Comparison of ENCODE assay signal across 1 cellular context in the genomic region with DNA sequence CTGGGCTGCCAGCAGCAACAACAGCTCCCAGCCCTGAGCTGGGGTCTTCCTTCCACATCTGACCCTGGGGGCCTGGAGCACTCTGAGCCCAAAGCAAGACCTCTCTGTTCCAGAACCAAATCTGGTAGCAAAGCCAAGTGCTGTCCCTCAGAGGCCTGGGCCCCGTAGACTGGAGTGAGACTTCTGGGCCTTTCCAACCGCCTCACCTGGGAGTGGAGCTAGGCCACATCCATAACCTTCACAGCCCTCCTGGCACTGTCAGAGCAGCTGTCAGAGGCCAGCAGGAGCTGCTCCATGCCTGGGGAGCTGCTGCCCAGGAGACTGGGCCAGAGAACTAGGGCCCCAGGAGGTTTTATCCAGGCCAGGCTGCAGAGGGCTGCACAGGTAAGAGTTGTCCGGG.
TF ChIP-seq lines count a peak whose summit lies in the region.

No MANE protein-coding gene starts in this region.

TF ChIP-seq in HepG2, 621 proteins besides CTCF, POLR2A, EP300 and RAD21 (continued from another document):
- TF ChIP-seq, protein P1, sequence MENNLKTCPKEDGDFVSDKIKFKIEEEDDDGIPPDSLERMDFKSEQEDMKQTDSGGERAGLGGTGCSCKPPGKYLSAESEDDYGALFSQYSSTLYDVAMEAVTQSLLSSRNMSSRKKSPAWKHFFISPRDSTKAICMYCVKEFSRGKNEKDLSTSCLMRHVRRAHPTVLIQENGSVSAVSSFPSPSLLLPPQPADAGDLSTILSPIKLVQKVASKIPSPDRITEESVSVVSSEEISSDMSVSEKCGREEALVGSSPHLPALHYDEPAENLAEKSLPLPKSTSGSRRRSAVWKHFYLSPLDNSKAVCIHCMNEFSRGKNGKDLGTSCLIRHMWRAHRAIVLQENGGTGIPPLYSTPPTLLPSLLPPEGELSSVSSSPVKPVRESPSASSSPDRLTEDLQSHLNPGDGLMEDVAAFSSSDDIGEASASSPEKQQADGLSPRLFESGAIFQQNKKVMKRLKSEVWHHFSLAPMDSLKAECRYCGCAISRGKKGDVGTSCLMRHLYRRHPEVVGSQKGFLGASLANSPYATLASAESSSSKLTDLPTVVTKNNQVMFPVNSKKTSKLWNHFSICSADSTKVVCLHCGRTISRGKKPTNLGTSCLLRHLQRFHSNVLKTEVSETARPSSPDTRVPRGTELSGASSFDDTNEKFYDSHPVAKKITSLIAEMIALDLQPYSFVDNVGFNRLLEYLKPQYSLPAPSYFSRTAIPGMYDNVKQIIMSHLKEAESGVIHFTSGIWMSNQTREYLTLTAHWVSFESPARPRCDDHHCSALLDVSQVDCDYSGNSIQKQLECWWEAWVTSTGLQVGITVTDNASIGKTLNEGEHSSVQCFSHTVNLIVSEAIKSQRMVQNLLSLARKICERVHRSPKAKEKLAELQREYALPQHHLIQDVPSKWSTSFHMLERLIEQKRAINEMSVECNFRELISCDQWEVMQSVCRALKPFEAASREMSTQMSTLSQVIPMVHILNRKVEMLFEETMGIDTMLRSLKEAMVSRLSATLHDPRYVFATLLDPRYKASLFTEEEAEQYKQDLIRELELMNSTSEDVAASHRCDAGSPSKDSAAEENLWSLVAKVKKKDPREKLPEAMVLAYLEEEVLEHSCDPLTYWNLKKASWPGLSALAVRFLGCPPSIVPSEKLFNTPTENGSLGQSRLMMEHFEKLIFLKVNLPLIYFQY (CRISPR knock-in tag; IDR thresholded peaks at IDR 0.05; ENCODE audit: borderline replicate concordance) = no peak
- no peak for TF ChIP-seq ZNF850 (CRISPR knock-in tag; conservative IDR thresholded peaks at IDR 0.05)
- TF ChIP-seq, protein P2, sequence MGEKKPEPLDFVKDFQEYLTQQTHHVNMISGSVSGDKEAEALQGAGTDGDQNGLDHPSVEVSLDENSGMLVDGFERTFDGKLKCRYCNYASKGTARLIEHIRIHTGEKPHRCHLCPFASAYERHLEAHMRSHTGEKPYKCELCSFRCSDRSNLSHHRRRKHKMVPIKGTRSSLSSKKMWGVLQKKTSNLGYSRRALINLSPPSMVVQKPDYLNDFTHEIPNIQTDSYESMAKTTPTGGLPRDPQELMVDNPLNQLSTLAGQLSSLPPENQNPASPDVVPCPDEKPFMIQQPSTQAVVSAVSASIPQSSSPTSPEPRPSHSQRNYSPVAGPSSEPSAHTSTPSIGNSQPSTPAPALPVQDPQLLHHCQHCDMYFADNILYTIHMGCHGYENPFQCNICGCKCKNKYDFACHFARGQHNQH (CRISPR knock-in tag; IDR thresholded peaks at IDR 0.05) = no peak
- TF ChIP-seq ZFP36L1 (CRISPR knock-in tag; IDR thresholded peaks at IDR 0.05) = no peak
- no peak for TF ChIP-seq PCBP2 (optimal IDR thresholded peaks at IDR 0.05; ENCODE audit: low read depth, low read length, poor library complexity, severe bottlenecking)
- TF ChIP-seq CBFB (CRISPR knock-in tag; IDR thresholded peaks at IDR 0.05) = no peak
- no peak for TF ChIP-seq ZNF367 (CRISPR knock-in tag; IDR thresholded peaks at IDR 0.05; ENCODE audit: borderline replicate concordance)
- TF ChIP-seq SP5 (CRISPR knock-in tag; IDR thresholded peaks at IDR 0.05; ENCODE audit: borderline replicate concordance, low read depth) = no peak
- TF ChIP-seq, protein P3, sequence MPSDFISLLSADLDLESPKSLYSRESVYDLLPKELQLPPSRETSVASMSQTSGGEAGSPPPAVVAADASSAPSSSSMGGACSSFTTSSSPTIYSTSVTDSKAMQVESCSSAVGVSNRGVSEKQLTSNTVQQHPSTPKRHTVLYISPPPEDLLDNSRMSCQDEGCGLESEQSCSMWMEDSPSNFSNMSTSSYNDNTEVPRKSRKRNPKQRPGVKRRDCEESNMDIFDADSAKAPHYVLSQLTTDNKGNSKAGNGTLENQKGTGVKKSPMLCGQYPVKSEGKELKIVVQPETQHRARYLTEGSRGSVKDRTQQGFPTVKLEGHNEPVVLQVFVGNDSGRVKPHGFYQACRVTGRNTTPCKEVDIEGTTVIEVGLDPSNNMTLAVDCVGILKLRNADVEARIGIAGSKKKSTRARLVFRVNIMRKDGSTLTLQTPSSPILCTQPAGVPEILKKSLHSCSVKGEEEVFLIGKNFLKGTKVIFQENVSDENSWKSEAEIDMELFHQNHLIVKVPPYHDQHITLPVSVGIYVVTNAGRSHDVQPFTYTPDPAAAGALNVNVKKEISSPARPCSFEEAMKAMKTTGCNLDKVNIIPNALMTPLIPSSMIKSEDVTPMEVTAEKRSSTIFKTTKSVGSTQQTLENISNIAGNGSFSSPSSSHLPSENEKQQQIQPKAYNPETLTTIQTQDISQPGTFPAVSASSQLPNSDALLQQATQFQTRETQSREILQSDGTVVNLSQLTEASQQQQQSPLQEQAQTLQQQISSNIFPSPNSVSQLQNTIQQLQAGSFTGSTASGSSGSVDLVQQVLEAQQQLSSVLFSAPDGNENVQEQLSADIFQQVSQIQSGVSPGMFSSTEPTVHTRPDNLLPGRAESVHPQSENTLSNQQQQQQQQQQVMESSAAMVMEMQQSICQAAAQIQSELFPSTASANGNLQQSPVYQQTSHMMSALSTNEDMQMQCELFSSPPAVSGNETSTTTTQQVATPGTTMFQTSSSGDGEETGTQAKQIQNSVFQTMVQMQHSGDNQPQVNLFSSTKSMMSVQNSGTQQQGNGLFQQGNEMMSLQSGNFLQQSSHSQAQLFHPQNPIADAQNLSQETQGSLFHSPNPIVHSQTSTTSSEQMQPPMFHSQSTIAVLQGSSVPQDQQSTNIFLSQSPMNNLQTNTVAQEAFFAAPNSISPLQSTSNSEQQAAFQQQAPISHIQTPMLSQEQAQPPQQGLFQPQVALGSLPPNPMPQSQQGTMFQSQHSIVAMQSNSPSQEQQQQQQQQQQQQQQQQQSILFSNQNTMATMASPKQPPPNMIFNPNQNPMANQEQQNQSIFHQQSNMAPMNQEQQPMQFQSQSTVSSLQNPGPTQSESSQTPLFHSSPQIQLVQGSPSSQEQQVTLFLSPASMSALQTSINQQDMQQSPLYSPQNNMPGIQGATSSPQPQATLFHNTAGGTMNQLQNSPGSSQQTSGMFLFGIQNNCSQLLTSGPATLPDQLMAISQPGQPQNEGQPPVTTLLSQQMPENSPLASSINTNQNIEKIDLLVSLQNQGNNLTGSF (CRISPR knock-in tag; IDR thresholded peaks at IDR 0.05) = no peak
